ENCODE assay signal across 15 cellular contexts in the genomic region with DNA sequence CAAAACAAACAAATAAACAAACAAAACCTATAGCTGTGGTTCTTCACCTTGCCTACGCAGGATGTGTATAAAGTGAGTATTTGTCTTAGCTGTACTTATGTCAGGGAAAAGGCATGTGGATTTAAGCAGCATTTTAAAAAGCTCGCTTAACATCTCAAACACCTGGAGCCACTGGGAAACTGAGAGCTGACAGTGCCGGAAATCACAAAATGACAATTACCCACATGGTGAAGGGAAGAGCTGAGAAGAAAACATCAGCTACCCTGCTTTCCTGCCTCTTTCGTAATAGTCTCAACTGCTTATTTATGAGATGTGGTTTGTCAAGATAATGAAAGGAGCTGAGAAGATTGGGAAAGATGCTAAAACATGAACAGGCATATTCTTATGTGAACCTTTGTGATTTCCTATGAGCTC. TPM values are rescaled to one million over a fixed set of nuclear protein-coding genes. Genes with fewer than 3 reads are reported as not detected.
A peak's percentile ranks its signal among the peaks of the same experiment; 100 is the strongest.
DNase-seq lines count a peak whose midpoint lies in the region; ATAC-seq and TF ChIP-seq lines count a peak whose summit lies in the region.
"Had no signal": no experiment of that assay in that cellular context is flagged by ENCODE, and none has a peak within 500 bp of the region (broad histone marks: within the 10 kb centered on the region; RNA-seq: fewer than 3 reads in every experiment).

No MANE protein-coding gene starts in this region.

- no peak for TF ChIP-seq POLR2A in ovary (IDR thresholded peaks at IDR 0.05)

- no peaks in the 10 kb centered on the region for H3K36me3 ChIP-seq in CD8-positive, alpha-beta memory T cell (ENCODE audit: insufficient read depth, low read length)
- H3K36me3 ChIP-seq in right atrium auricular region: no peaks in the 10 kb centered on the region
- no peaks in the 10 kb centered on the region for H3K36me3 ChIP-seq in ovary
- H3K36me3 ChIP-seq: heart left ventricle had no signal

- DNase-seq in CD8-positive, alpha-beta memory T cell: no peak
- DNase-seq in M059J (ENCODE audit: low read depth) (peak; percentile 30), natural killer cell (no peak), right atrium auricular region (ENCODE audit: low spot score) (no peak), ovary (no peak), left cardiac atrium (no peak)
- DNase-seq in activated naive CD8-positive, alpha-beta T cell treated with anti-CD3 and anti-CD28 coated beads, Interleukin-2, amount 10 ng/mL, durations not matched to agents 7 days and 5 days: no peak
- DNase-seq: activated gamma-delta T cell; Calu3; heart left ventricle; NCI-H1417; PC-3; stimulated activated naive CD8-positive, alpha-beta T cell treated with anti-CD3 and anti-CD28 coated beads, Interleukin-15, amount 100 ng/mL, for 72 hours had no signal

- peaks cover 27 to 43% (median 35%) of the 10 kb centered on the region in 3 donors for H3K4me1 Mint-ChIP-seq in CD8-positive, alpha-beta memory T cell
- H3K4me1 Mint-ChIP-seq in activated naive CD8-positive, alpha-beta T cell treated with anti-CD3 and anti-CD28 coated beads, Interleukin-2, amount 10 ng/mL, durations not matched to agents 7 days and 5 days: peaks cover 14% of the 10 kb centered on the region
- peaks cover 0 to 52% of the 10 kb centered on the region in 2 donors for H3K4me1 Mint-ChIP-seq in natural killer cell
- H3K4me1 Mint-ChIP-seq: neural crest cell had no signal

- peaks cover 16% of the 10 kb centered on the region for H3K4me1 ChIP-seq in CD8-positive, alpha-beta memory T cell (ENCODE audit: insufficient read depth, low read length)
- no peaks in the 10 kb centered on the region for H3K4me1 ChIP-seq in right atrium auricular region
- H3K4me1 ChIP-seq in ovary (ENCODE audit: insufficient read depth): no peaks in the 10 kb centered on the region

- H3K9me3 ChIP-seq in CD8-positive, alpha-beta memory T cell (ENCODE audit: low read length): no peaks in the 10 kb centered on the region
- H3K9me3 ChIP-seq in right atrium auricular region (no peaks in the 10 kb centered on the region), ovary (no peaks in the 10 kb centered on the region)

- H3K27me3 ChIP-seq in CD8-positive, alpha-beta memory T cell (ENCODE audit: insufficient read depth, low read length, poor library complexity, severe bottlenecking): no peaks in the 10 kb centered on the region
- no peaks in the 10 kb centered on the region for H3K27me3 ChIP-seq in right atrium auricular region
- no peaks in the 10 kb centered on the region for H3K27me3 ChIP-seq in ovary
- H3K27me3 ChIP-seq: heart left ventricle had no signal

- peak overlapping the region in 6 of 8 donors; percentile 20 to 77 (median 46) for H3K27ac Mint-ChIP-seq in CD8-positive, alpha-beta memory T cell
- peak overlapping the region; percentile 38 for H3K27ac Mint-ChIP-seq in activated naive CD8-positive, alpha-beta T cell treated with anti-CD3 and anti-CD28 coated beads, Interleukin-2, amount 10 ng/mL, durations not matched to agents 7 days and 5 days
- peak overlapping the region in 1 of 2 donors; percentile 45 for H3K27ac Mint-ChIP-seq in natural killer cell

- no peak overlapping the region for H3K27ac ChIP-seq in CD8-positive, alpha-beta memory T cell (ENCODE audit: low read depth, low read length)
- H3K27ac ChIP-seq in right atrium auricular region (no peak overlapping the region), ovary (no peak overlapping the region)

- peak overlapping the region in 4 of 7 donors; percentile 6 to 39 (median 24) for H3K4me3 Mint-ChIP-seq in CD8-positive, alpha-beta memory T cell
- no peak overlapping the region for H3K4me3 Mint-ChIP-seq in activated naive CD8-positive, alpha-beta T cell treated with anti-CD3 and anti-CD28 coated beads, Interleukin-2, amount 10 ng/mL, durations not matched to agents 7 days and 5 days
- peak overlapping the region; percentile 25 for H3K4me3 Mint-ChIP-seq in natural killer cell
- H3K4me3 Mint-ChIP-seq: neural crest cell; stimulated activated naive CD8-positive, alpha-beta T cell treated with anti-CD3 and anti-CD28 coated beads, Interleukin-15, amount 100 ng/mL, for 72 hours had no signal

- H3K9me3 Mint-ChIP-seq in CD8-positive, alpha-beta memory T cell: peaks cover 0 to under 1% (median 0%) of the 10 kb centered on the region in 5 donors
- H3K9me3 Mint-ChIP-seq in activated naive CD8-positive, alpha-beta T cell treated with anti-CD3 and anti-CD28 coated beads, Interleukin-2, amount 10 ng/mL, durations not matched to agents 7 days and 5 days: peaks cover 2% of the 10 kb centered on the region
- no peaks in the 10 kb centered on the region for H3K9me3 Mint-ChIP-seq in natural killer cell
- H3K9me3 Mint-ChIP-seq: neural crest cell had no signal

- no peaks in the 10 kb centered on the region for H3K27me3 Mint-ChIP-seq in CD8-positive, alpha-beta memory T cell
- H3K27me3 Mint-ChIP-seq in activated naive CD8-positive, alpha-beta T cell treated with anti-CD3 and anti-CD28 coated beads, Interleukin-2, amount 10 ng/mL, durations not matched to agents 7 days and 5 days: no peaks in the 10 kb centered on the region
- peaks cover 0 to 3% of the 10 kb centered on the region in 2 donors for H3K27me3 Mint-ChIP-seq in natural killer cell (ENCODE audit: low read depth in 2 of 2)
- H3K27me3 Mint-ChIP-seq: stimulated activated naive CD8-positive, alpha-beta T cell treated with anti-CD3 and anti-CD28 coated beads, Interleukin-15, amount 100 ng/mL, for 72 hours had no signal

- TF ChIP-seq CTCF in natural killer cell (IDR thresholded peaks at IDR 0.05) (no peak), right atrium auricular region (IDR thresholded peaks at IDR 0.05) (no peak), ovary (IDR thresholded peaks at IDR 0.05) (no peak)

- POLR2A ChIA-PET in CD8-positive, alpha-beta memory T cell (lab: Charles Lee): no interaction called here
- POLR2A ChIA-PET in activated naive CD8-positive, alpha-beta T cell treated with anti-CD3 and anti-CD28 coated beads, Interleukin-2, amount 10 ng/mL, durations not matched to agents 7 days and 5 days (lab: Charles Lee): interaction anchor here (1.1 kb wide), 1 partner anchor 18 kb away, joined by 5 read pairs; no protein-coding TSS in a partner anchor

- 81 to 91% (median 88%) methylated on average over 4 of the region's 4 CpGs for WGBS in ovary, 3 donors

- peak overlapping the region; percentile 27 for H3K4me3 ChIP-seq in CD8-positive, alpha-beta memory T cell (ENCODE audit: low read length)
- H3K4me3 ChIP-seq in right atrium auricular region (no peak overlapping the region), ovary (no peak overlapping the region)
- H3K4me3 ChIP-seq: heart left ventricle had no signal

- CTCF ChIA-PET in CD8-positive, alpha-beta memory T cell (lab: Charles Lee): interaction anchor here (1.3 to 2.0 kb wide), 2 partner anchors 11 to 19 kb away, joined by 3 to 4 read pairs; no protein-coding TSS in a partner anchor

- no peaks in the 10 kb centered on the region for H3K36me3 Mint-ChIP-seq in CD8-positive, alpha-beta memory T cell
- H3K36me3 Mint-ChIP-seq in activated naive CD8-positive, alpha-beta T cell treated with anti-CD3 and anti-CD28 coated beads, Interleukin-2, amount 10 ng/mL, durations not matched to agents 7 days and 5 days: no peaks in the 10 kb centered on the region
- H3K36me3 Mint-ChIP-seq in natural killer cell: no peaks in the 10 kb centered on the region

- ATAC-seq in activated naive CD8-positive, alpha-beta T cell treated with anti-CD3 and anti-CD28 coated beads, Interleukin-2, amount 10 ng/mL, durations not matched to agents 7 days and 5 days (ENCODE audit: low read depth): no peak
- ATAC-seq in natural killer cell (peak in 2 of 3 donors; percentile 49 to 64), left cardiac atrium (no peak)
- ATAC-seq: heart left ventricle, PC-3 had no signal

- intact Hi-C loops in natural killer cell (cut with micrococcal nuclease) (no loop called here), ovary (cut with DNase I) (no loop called here), left cardiac atrium (cut with DNase I) (no loop called here)

- TF ChIP-seq EP300 in ovary (IDR thresholded peaks at IDR 0.05): no peak

RNA-seq across cellular contexts. Expression of a gene that starts 31.1 kb away (rescaled TPM):
- not detected for total RNA-seq in CD8-positive, alpha-beta memory T cell
- polyA plus RNA-seq in CD8-positive, alpha-beta memory T cell: not detected
- total RNA-seq in M059J (2014; rRNA removed; shearing (Covaris generic)): not detected in 2 replicates
- not detected for total RNA-seq in activated naive CD8-positive, alpha-beta T cell treated with anti-CD3 and anti-CD28 coated beads, Interleukin-2, amount 10 ng/mL, durations not matched to agents 7 days and 5 days
- total RNA-seq in natural killer cell: not detected
- not detected for total RNA-seq in right atrium auricular region
- total RNA-seq in ovary: not detected
- polyA plus RNA-seq in ovary: not detected
- not detected for total RNA-seq in left cardiac atrium
- total RNA-seq: cardiac septum, heart left ventricle, neural crest cell, PC-3 had no signal
- polyA plus RNA-seq: heart left ventricle had no signal

RNA-seq across cellular contexts. Expression of a gene that starts 46.7 kb away (rescaled TPM):
- total RNA-seq in CD8-positive, alpha-beta memory T cell: 100 to 1,000 TPM; 110 to 113 TPM
- 147 TPM for polyA plus RNA-seq in CD8-positive, alpha-beta memory T cell
- 147 and 160 TPM in 2 replicates for total RNA-seq in M059J (2014; rRNA removed; shearing (Covaris generic))
- 100 to 1,000 TPM; 102 to 106 TPM for total RNA-seq in activated naive CD8-positive, alpha-beta T cell treated with anti-CD3 and anti-CD28 coated beads, Interleukin-2, amount 10 ng/mL, durations not matched to agents 7 days and 5 days
- total RNA-seq in natural killer cell (100 to 1,000 TPM in 2 of 3 donors, 10 to 100 TPM in 1; 88.4 to 104 (median 103) TPM), right atrium auricular region (100 to 1,000 TPM; 155 to 259 TPM), ovary (100 to 1,000 TPM in 2 of 7 donors, 10 to 100 TPM in 5; 68.6 to 107 (median 89.4) TPM), left cardiac atrium (100 to 1,000 TPM; 178 to 206 TPM)
- polyA plus RNA-seq in ovary: 100 to 1,000 TPM in 1 of 2 donors, 10 to 100 TPM in 1; 52.8 to 172 TPM

Comparison
In these comparisons a context has a peak if more than half of its experiments do, and no peak if none do; other contexts are left out.
1. ATAC-seq: peak in natural killer cell (2 of 3); none in activated naive CD8-positive, alpha-beta T cell treated with anti-CD3 and anti-CD28 coated beads, Interleukin-2, amount 10 ng/mL, durations not matched to agents 7 days and 5 days (single experiment) and left cardiac atrium (0 of 2).